1 cellular context compared by ENCODE assay signal in genomic region chr4:70687821-70688794, GRCh38.
TF ChIP-seq lines count a peak whose summit lies in the region.

Gene UTP3 (plus strand): TSS chr4:70688532. CDS start chr4:70688678, 146 bp downstream.

TF ChIP-seq in WTC11, 78 proteins besides CTCF, POLR2A, EP300 and RAD21 (continued from another document and continues in another):
- TF ChIP-seq ZNF532 (CRISPR knock-in tag; IDR thresholded peaks at IDR 0.05; ENCODE audit: borderline replicate concordance), result no peak
- 0 out of 2 replicates have a peak, but pooled peaks have one; percentile 82 for TF ChIP-seq MYBL2 (CRISPR knock-in tag; IDR thresholded peaks at IDR 0.05)
- TF ChIP-seq NFE2L1 (CRISPR knock-in tag; IDR thresholded peaks at IDR 0.05), result peak; percentile 65; the same call in 1 of the 2 replicates
- no peak for TF ChIP-seq ATF3 (CRISPR knock-in tag; conservative IDR thresholded peaks at IDR 0.05)
- TF ChIP-seq FOXP4 (CRISPR knock-in tag; IDR thresholded peaks at IDR 0.05), result no peak
- 0 out of 2 replicates have a peak, but pooled peaks have one; percentile 77 for TF ChIP-seq CBFB (CRISPR knock-in tag; IDR thresholded peaks at IDR 0.05; ENCODE audit: low read depth)
- peak; percentile 83 for TF ChIP-seq CREM (CRISPR knock-in tag; IDR thresholded peaks at IDR 0.05)
- no peak for TF ChIP-seq SOX15 (CRISPR knock-in tag; IDR thresholded peaks at IDR 0.05)
- peak; percentile 93 for TF ChIP-seq SMAD3 (CRISPR knock-in tag; IDR thresholded peaks at IDR 0.05; ENCODE audit: borderline replicate concordance)
- no peak for TF ChIP-seq TEAD4 (CRISPR knock-in tag; IDR thresholded peaks at IDR 0.05)
- TF ChIP-seq E2F5 (CRISPR knock-in tag; IDR thresholded peaks at IDR 0.05), result no peak
- no peak for TF ChIP-seq ZNF219 (CRISPR knock-in tag; IDR thresholded peaks at IDR 0.05; ENCODE audit: borderline replicate concordance)
- TF ChIP-seq ATF2 (CRISPR knock-in tag; IDR thresholded peaks at IDR 0.05; ENCODE audit: borderline replicate concordance, low read depth), result no peak
- no peak for TF ChIP-seq ESRRA (CRISPR knock-in tag; IDR thresholded peaks at IDR 0.05; ENCODE audit: borderline replicate concordance)
- peak; percentile 98 for TF ChIP-seq HMGXB4 (CRISPR knock-in tag; IDR thresholded peaks at IDR 0.05)
- no peak; the same call in 1 of the 2 replicates for TF ChIP-seq PRDM15 (CRISPR knock-in tag; IDR thresholded peaks at IDR 0.05)
- no peak for TF ChIP-seq MLX (CRISPR knock-in tag; IDR thresholded peaks at IDR 0.05)
- no peak for TF ChIP-seq ZNF512 (CRISPR knock-in tag; IDR thresholded peaks at IDR 0.05; ENCODE audit: borderline replicate concordance)
- TF ChIP-seq NFYB (CRISPR knock-in tag; conservative IDR thresholded peaks at IDR 0.05; ENCODE audit: low read depth), result no peak
- peak; percentile 93; the same call in 1 of the 2 replicates for TF ChIP-seq AFF4 (CRISPR knock-in tag; IDR thresholded peaks at IDR 0.05; ENCODE audit: borderline replicate concordance)
- TF ChIP-seq GRHL2 (CRISPR knock-in tag; IDR thresholded peaks at IDR 0.05; ENCODE audit: insufficient replicate concordance, severe bottlenecking), result no peak
- TF ChIP-seq E2F4 (CRISPR knock-in tag; IDR thresholded peaks at IDR 0.05; ENCODE audit: borderline replicate concordance, low read depth), result no peak
- TF ChIP-seq ZSCAN18 (CRISPR knock-in tag; IDR thresholded peaks at IDR 0.05), result no peak
